ENCODE assay signal across 28 cellular contexts in the genomic region with DNA sequence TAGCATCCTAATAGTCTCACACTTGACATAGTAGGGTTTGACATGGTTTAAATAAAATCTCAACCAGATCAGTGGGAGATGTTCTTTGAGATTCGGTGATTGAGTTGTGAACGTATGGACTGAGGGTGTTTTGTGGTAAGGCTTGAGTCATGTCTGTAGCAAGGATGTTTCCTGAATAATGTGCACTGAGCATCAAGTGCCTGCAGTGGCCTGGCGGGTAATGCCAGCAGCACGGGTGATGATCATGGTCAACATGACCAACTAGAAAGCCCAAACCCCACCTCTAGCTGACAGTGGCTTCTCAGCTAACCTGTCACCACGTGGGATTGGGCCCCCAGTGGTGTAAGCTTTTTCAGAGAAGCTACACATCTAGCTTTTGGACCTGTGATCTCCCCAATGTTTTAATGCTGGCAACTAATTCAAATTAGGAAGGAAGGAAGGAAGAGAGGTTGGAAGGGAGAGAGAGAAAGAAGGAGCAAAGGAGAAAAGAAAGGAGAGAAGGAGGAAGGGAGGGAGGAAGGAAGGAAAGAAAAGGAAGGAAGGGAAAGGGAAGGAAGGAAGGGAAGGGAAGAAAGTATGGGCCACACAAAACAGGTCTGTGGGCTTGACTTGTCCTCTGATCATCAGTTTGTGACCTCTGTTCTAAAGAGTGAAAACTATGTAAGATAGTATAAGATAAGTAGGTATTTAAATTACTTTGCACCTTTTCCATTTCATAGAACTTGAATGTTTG.
"Had no signal": no experiment of that assay in that cellular context is flagged by ENCODE, and none has a peak within 500 bp of the region (broad histone marks: within the 10 kb centered on the region; RNA-seq: fewer than 3 reads in every experiment).

No MANE protein-coding gene starts in this region.

- H3K27me3 ChIP-seq: ascending aorta, breast epithelium, dorsolateral prefrontal cortex, esophagus squamous epithelium, gastroesophageal sphincter, heart right ventricle had no signal

- H3K36me3 Mint-ChIP-seq: brain had no signal

- ATAC-seq: activated naive CD8-positive, alpha-beta T cell treated with anti-CD3 and anti-CD28 coated beads, Interleukin-2, amount 50 U/mL, for 24 hours; gastroesophageal sphincter; heart right ventricle; WTC11 had no signal

- H3K27me3 Mint-ChIP-seq: activated CD4-positive, alpha-beta memory T cell treated with anti-CD3 and anti-CD28 coated beads, Interleukin-2, amount 10 ng/mL, durations not matched to agents 7 days and 5 days; activated CD4-positive, alpha-beta T cell treated with anti-CD3 and anti-CD28 coated beads, Interleukin-2, amount 10 ng/mL, durations not matched to agents 7 days and 5 days; activated naive CD4-positive, alpha-beta T cell treated with anti-CD3 and anti-CD28 coated beads, Interleukin-2, amount 50 U/mL, for 24 hours; activated naive CD8-positive, alpha-beta T cell treated with anti-CD3 and anti-CD28 coated beads for 36 hours; activated naive CD8-positive, alpha-beta T cell treated with anti-CD3 and anti-CD28 coated beads, Interleukin-2, amount 50 U/mL, for 24 hours; brain; central memory CD8-positive, alpha-beta T cell; dendritic cell treated with granulocyte-macrophage colony-stimulating factor and Interleukin-4, amounts not matched to agents 40 ng/mL and 50 ng/mL, for 4 days had no signal

- H3K4me1 ChIP-seq: ascending aorta, breast epithelium, esophagus squamous epithelium, heart right ventricle had no signal

- H3K4me1 Mint-ChIP-seq: activated naive CD4-positive, alpha-beta T cell treated with anti-CD3 and anti-CD28 coated beads, Interleukin-2, amount 50 U/mL, for 24 hours; activated naive CD8-positive, alpha-beta T cell treated with anti-CD3 and anti-CD28 coated beads for 36 hours; activated naive CD8-positive, alpha-beta T cell treated with anti-CD3 and anti-CD28 coated beads, Interleukin-2, amount 50 U/mL, for 24 hours; WTC11 had no signal

- H3K27ac Mint-ChIP-seq: activated CD4-positive, alpha-beta memory T cell treated with anti-CD3 and anti-CD28 coated beads, Interleukin-2, amount 10 ng/mL, durations not matched to agents 7 days and 5 days; activated CD4-positive, alpha-beta T cell treated with anti-CD3 and anti-CD28 coated beads, Interleukin-2, amount 10 ng/mL, durations not matched to agents 7 days and 5 days; activated naive CD4-positive, alpha-beta T cell treated with anti-CD3 and anti-CD28 coated beads for 36 hours; activated naive CD4-positive, alpha-beta T cell treated with anti-CD3 and anti-CD28 coated beads, Interleukin-2, amount 50 U/mL, for 24 hours; activated naive CD8-positive, alpha-beta T cell treated with anti-CD3 and anti-CD28 coated beads for 36 hours; activated naive CD8-positive, alpha-beta T cell treated with anti-CD3 and anti-CD28 coated beads, Interleukin-2, amount 50 U/mL, for 24 hours; activated T-helper 1 cell treated with anti-CD3 and anti-CD28 coated beads, Interleukin-12 subunit alpha, Interleukin-12 subunit beta, Interleukin-2, Interleukin-4 antibody, amounts not matched to agents 30 ng/mL and 10 ng/mL and 1 ng/mL, durations not matched to agents 14 hours and 24 hours and 36 hours; activated T-helper 2 cell treated with anti-CD3 and anti-CD28 coated beads, Interferon-gamma antibody, Interleukin-2, Interleukin-4, amounts not matched to agents 10 μg/mL and 5 μg/mL and 100 μg/mL, durations not matched to agents 14 hours and 24 hours and 36 hours; brain; dendritic cell treated with granulocyte-macrophage colony-stimulating factor and Interleukin-4, amounts not matched to agents 40 ng/mL and 50 ng/mL, for 4 days; WTC11 had no signal

- H3K9me3 Mint-ChIP-seq: activated CD4-positive, alpha-beta memory T cell treated with anti-CD3 and anti-CD28 coated beads, Interleukin-2, amount 10 ng/mL, durations not matched to agents 7 days and 5 days; activated CD4-positive, alpha-beta T cell treated with anti-CD3 and anti-CD28 coated beads, Interleukin-2, amount 10 ng/mL, durations not matched to agents 7 days and 5 days; activated naive CD4-positive, alpha-beta T cell treated with anti-CD3 and anti-CD28 coated beads, Interleukin-2, amount 50 U/mL, for 24 hours; activated T-helper 1 cell treated with anti-CD3 and anti-CD28 coated beads, Interleukin-12 subunit alpha, Interleukin-12 subunit beta, Interleukin-2, Interleukin-4 antibody, amounts not matched to agents 30 ng/mL and 10 ng/mL and 1 ng/mL, durations not matched to agents 14 hours and 24 hours and 36 hours; activated T-helper 2 cell treated with anti-CD3 and anti-CD28 coated beads, Interferon-gamma antibody, Interleukin-2, Interleukin-4, amounts not matched to agents 10 μg/mL and 5 μg/mL and 100 μg/mL, durations not matched to agents 14 hours and 24 hours and 36 hours; central memory CD8-positive, alpha-beta T cell had no signal

- H3K36me3 ChIP-seq: ascending aorta, breast epithelium, esophagus squamous epithelium, gastroesophageal sphincter, heart right ventricle had no signal

- H3K4me3 ChIP-seq: ascending aorta, breast epithelium, coronary artery, esophagus squamous epithelium, gastroesophageal sphincter, heart right ventricle had no signal

- DNase-seq: activated CD4-positive, alpha-beta memory T cell treated with anti-CD3 and anti-CD28 coated beads, Interleukin-2, amount 10 ng/mL, durations not matched to agents 7 days and 5 days; activated CD4-positive, alpha-beta T cell treated with anti-CD3 and anti-CD28 coated beads for 1 hour; activated CD4-positive, alpha-beta T cell treated with anti-CD3 and anti-CD28 coated beads for 4 hours; activated CD4-positive, alpha-beta T cell treated with anti-CD3 and anti-CD28 coated beads, Interleukin-2, amount 10 ng/mL, durations not matched to agents 7 days and 5 days; activated CD4-positive, alpha-beta T cell treated with anti-CD3 and anti-CD28 coated beads, Interleukin-2, amount 50 U/mL, for 4 hours; activated CD8-positive, alpha-beta memory T cell treated with anti-CD3 and anti-CD28 coated beads, Interleukin-2, amount 50 U/mL, for 4 hours; activated effector memory CD4-positive, alpha-beta T cell treated with anti-CD3 and anti-CD28 coated beads, Interleukin-2, amount 50 U/mL, for 16 hours; activated naive CD4-positive, alpha-beta T cell treated with anti-CD3 and anti-CD28 coated beads for 36 hours; activated naive CD8-positive, alpha-beta T cell treated with anti-CD3 and anti-CD28 coated beads for 36 hours; activated naive CD8-positive, alpha-beta T cell treated with anti-CD3 and anti-CD28 coated beads, Interleukin-2, amount 50 U/mL, for 24 hours; activated T-cell treated with anti-CD3 and anti-CD28 coated beads, Interleukin-2, amount 50 U/mL, for 1 hour; activated T-cell treated with anti-CD3 and anti-CD28 coated beads, Interleukin-2, amount 50 U/mL, for 48 hours; dorsolateral prefrontal cortex; effector memory CD4-positive, alpha-beta T cell; esophagus squamous epithelium; heart right ventricle had no signal

- H3K9me3 ChIP-seq: breast epithelium, esophagus squamous epithelium had no signal

- H3K27ac ChIP-seq: ascending aorta, breast epithelium, coronary artery, epithelial cell of prostate, esophagus squamous epithelium, gastroesophageal sphincter, heart right ventricle had no signal

- H3K4me3 Mint-ChIP-seq: activated CD4-positive, alpha-beta memory T cell treated with anti-CD3 and anti-CD28 coated beads, Interleukin-2, amount 10 ng/mL, durations not matched to agents 7 days and 5 days; activated CD4-positive, alpha-beta T cell treated with anti-CD3 and anti-CD28 coated beads, Interleukin-2, amount 10 ng/mL, durations not matched to agents 7 days and 5 days; activated naive CD4-positive, alpha-beta T cell treated with anti-CD3 and anti-CD28 coated beads for 36 hours; activated naive CD4-positive, alpha-beta T cell treated with anti-CD3 and anti-CD28 coated beads, Interleukin-2, amount 50 U/mL, for 24 hours; activated naive CD8-positive, alpha-beta T cell treated with anti-CD3 and anti-CD28 coated beads for 36 hours; activated naive CD8-positive, alpha-beta T cell treated with anti-CD3 and anti-CD28 coated beads, Interleukin-2, amount 50 U/mL, for 24 hours; activated T-helper 1 cell treated with anti-CD3 and anti-CD28 coated beads, Interleukin-12 subunit alpha, Interleukin-12 subunit beta, Interleukin-2, Interleukin-4 antibody, amounts not matched to agents 30 ng/mL and 10 ng/mL and 1 ng/mL, durations not matched to agents 14 hours and 24 hours and 36 hours; brain; central memory CD8-positive, alpha-beta T cell; dendritic cell treated with granulocyte-macrophage colony-stimulating factor and Interleukin-4, amounts not matched to agents 40 ng/mL and 50 ng/mL, for 4 days; WTC11 had no signal
